8 cellular contexts compared by ENCODE assay signal in genomic region chr6:26215200-26216014, GRCh38.
A peak's percentile ranks its signal among the peaks of the same experiment; 100 is the strongest.
DNase-seq lines count a peak whose midpoint lies in the region; ATAC-seq and TF ChIP-seq lines count a peak whose summit lies in the region.

No MANE protein-coding gene starts in this region.

- no peaks in the 10 kb centered on the region for H4K20me1 ChIP-seq in Karpas-422 (ENCODE audit: insufficient read depth, low read depth, low read length)

- H3K9me2 ChIP-seq in Karpas-422 (replicated peaks; ENCODE audit: insufficient read depth, low read length) = no peaks in the 10 kb centered on the region

- TF ChIP-seq CTCF in ascending aorta (IDR thresholded peaks at IDR 0.05) = no peak
- TF ChIP-seq CTCF in uterus (IDR thresholded peaks at IDR 0.05) = no peak

- H3K9ac ChIP-seq in Karpas-422 (ENCODE audit: low read length) = peak overlapping the region; percentile 13; the same call in 1 of the 2 replicates

- in situ Hi-C loops in G401 (cut with HindIII; ENCODE audit: low sequenced_read_pairs) = no loop called here

- peak; percentile 75 for DNase-seq in G401 (ENCODE audit: low spot score)
- peak; percentile 54 for DNase-seq in Karpas-422
- no peak for DNase-seq in ascending aorta (ENCODE audit: low spot score in 2 of 2)
- DNase-seq in left kidney (ENCODE audit: low read depth, low spot score) = peak; percentile 88
- DNase-seq in uterus = no peak
- DNase-seq in iPS-NIHi7 (ENCODE audit: extremely low spot score) = no peak
- DNase-seq in hepatic stellate cell (ENCODE audit: low spot score) = no peak

- H3K27ac ChIP-seq in Karpas-422 (ENCODE audit: low read length) = no peak overlapping the region
- H3K27ac ChIP-seq in ascending aorta = peak overlapping the region; percentile 78 to 90
- H3K27ac ChIP-seq in uterus = peak overlapping the region; percentile 93 to 94

- no peak for ATAC-seq in HG03108 (IDR thresholded peaks at IDR 0.05; ENCODE audit: unreplicated experiment)

- H3K4me1 ChIP-seq in Karpas-422 (ENCODE audit: low read length) = peaks cover 25% of the 10 kb centered on the region
- H3K4me1 ChIP-seq in ascending aorta = peaks cover 0 to 11% of the 10 kb centered on the region in 2 donors
- peaks cover 0 to 3% of the 10 kb centered on the region in 2 donors for H3K4me1 ChIP-seq in uterus

- H3K9me3 ChIP-seq in Karpas-422 (ENCODE audit: low read length) (peaks cover 4% of the 10 kb centered on the region), ascending aorta (no peaks in the 10 kb centered on the region), uterus (no peaks in the 10 kb centered on the region)

- H3K4me2 ChIP-seq in Karpas-422 (ENCODE audit: low read depth, low read length, poor library complexity, severe bottlenecking) = peak overlapping the region; percentile 71

- peak in 1 of 2 donors; percentile 32 for TF ChIP-seq POLR2A in uterus (IDR thresholded peaks at IDR 0.05)

- H3K4me3 ChIP-seq in Karpas-422 (ENCODE audit: low read length) (no peak overlapping the region), ascending aorta (peak overlapping the region; percentile 55 to 59), uterus (peak overlapping the region; percentile 26 to 37)

- H3K27me3 ChIP-seq in Karpas-422 (ENCODE audit: low read length) (peaks cover 4% of the 10 kb centered on the region; the same call in 1 of the 2 replicates), ascending aorta (no peaks in the 10 kb centered on the region), uterus (no peaks in the 10 kb centered on the region)

- H2AFZ ChIP-seq in Karpas-422 (ENCODE audit: low read length) = no peak overlapping the region

- H3K36me3 ChIP-seq in Karpas-422 (ENCODE audit: insufficient read depth, low read length) (no peaks in the 10 kb centered on the region), ascending aorta (no peaks in the 10 kb centered on the region), uterus (no peaks in the 10 kb centered on the region)

- intact Hi-C loops in ascending aorta (cut with DNase I) (loop anchor here (1.0 to 5.0 kb wide), 6 partner anchors 10 to 93 kb away; a partner anchor contains a TSS), uterus (cut with DNase I; ENCODE audit: low total_unique reads) (no loop called here)

- H3K79me2 ChIP-seq in Karpas-422 (ENCODE audit: low read length) = no peaks in the 10 kb centered on the region

Comparison
In these comparisons a context has a peak if more than half of its experiments do, and no peak if none do; other contexts are left out.
1. DNase-seq: peak in G401 (single experiment), Karpas-422 (single experiment) and left kidney (single experiment); none in ascending aorta (0 of 2), uterus (0 of 2), iPS-NIHi7 (single experiment) and hepatic stellate cell (single experiment).